ENCODE assay signal across 15 cellular contexts in the genomic region with DNA sequence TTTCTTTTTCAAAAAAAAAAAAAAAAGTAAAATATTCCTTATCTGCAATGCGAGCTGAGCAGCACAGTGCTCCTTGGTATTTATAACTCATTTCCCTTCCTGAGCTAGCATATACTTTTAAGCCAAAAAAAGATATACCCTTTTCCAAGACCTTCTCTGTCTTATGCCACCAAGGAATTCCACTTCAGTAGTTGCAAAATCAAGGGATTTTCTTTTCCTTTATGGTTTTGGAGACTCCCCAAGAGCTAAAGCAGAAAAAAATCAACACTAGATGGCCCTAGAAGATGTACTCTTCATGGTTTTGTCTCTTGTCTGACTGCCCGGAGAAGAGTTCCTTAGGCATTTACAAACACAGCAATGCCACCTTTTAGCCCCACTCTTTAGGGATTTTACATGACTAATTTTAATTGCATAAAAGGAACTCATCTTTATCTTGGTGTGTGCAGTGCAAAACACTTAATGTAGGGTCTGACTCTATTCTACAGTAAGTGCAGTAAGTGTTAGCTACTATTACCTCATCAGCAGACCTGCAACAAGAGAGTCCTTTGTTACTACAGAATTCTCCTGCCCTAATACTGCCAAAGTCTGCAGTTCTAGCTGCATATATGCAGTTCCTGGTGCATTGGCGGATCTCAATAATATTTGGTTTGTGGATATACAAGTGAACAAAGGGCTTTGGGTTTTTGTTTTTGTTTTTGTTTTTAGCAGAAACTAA.
DNase-seq lines count a peak whose midpoint lies in the region; ATAC-seq and TF ChIP-seq lines count a peak whose summit lies in the region.
"Had no signal": no experiment of that assay in that cellular context is flagged by ENCODE, and none has a peak within 500 bp of the region (broad histone marks: within the 10 kb centered on the region; RNA-seq: fewer than 3 reads in every experiment).

No MANE protein-coding gene starts in this region.

- H3K4me1 ChIP-seq in right lobe of liver: no peaks in the 10 kb centered on the region

- H3K9me3 ChIP-seq in MG63 (no peaks in the 10 kb centered on the region), right lobe of liver (no peaks in the 10 kb centered on the region)
- H3K9me3 ChIP-seq: esophagus squamous epithelium, thoracic aorta had no signal

- POLR2A ChIA-PET in BJ (lab: Charles Lee): interaction anchor here (0.5 kb wide), 1 partner anchor 23 kb away, joined by 8 read pairs; no protein-coding TSS in a partner anchor

- CTCF ChIA-PET in BJ (lab: Yijun Ruan, JAX): interaction anchor here (0.8 to 2.4 kb wide), 10 partner anchors 31 to 515 kb away, joined by 3 to 26 read pairs (median 4); partner anchors contain the start of gene GFRA1

- H3K27ac ChIP-seq in right lobe of liver: no peak overlapping the region
- H3K27ac ChIP-seq: esophagus squamous epithelium, thoracic aorta had no signal

- no peaks in the 10 kb centered on the region for H3K36me3 ChIP-seq in BJ (ENCODE audit: control insufficient read depth, insufficient read depth, low read length)
- no peaks in the 10 kb centered on the region for H3K36me3 ChIP-seq in MG63
- H3K36me3 ChIP-seq in right lobe of liver: no peaks in the 10 kb centered on the region
- H3K36me3 ChIP-seq: esophagus squamous epithelium, thoracic aorta had no signal

- TF ChIP-seq CTCF in BJ (IDR thresholded peaks at IDR 0.05; ENCODE audit: insufficient read depth, low read depth, low read length) (peak; percentile 49), epithelial cell of proximal tubule (conservative IDR thresholded peaks at IDR 0.05; ENCODE audit: low read depth, low read length) (peak; percentile 58), right lobe of liver (IDR thresholded peaks at IDR 0.05) (peak in 3 of 4 donors; percentile 14 to 42 (median 28))

- no peak overlapping the region for H3K4me3 ChIP-seq in BJ (ENCODE audit: low read depth, low read length)
- no peak overlapping the region for H3K4me3 ChIP-seq in MG63
- no peak overlapping the region for H3K4me3 ChIP-seq in epithelial cell of proximal tubule (ENCODE audit: low read depth, low read length)
- no peak overlapping the region for H3K4me3 ChIP-seq in right lobe of liver
- H3K4me3 ChIP-seq: esophagus squamous epithelium, thoracic aorta had no signal

- ATAC-seq in right lobe of liver: peak; percentile 34 to 53 (median 47)
- ATAC-seq in GM19397 (IDR thresholded peaks at IDR 0.05; ENCODE audit: unreplicated experiment): no peak
- no peak for ATAC-seq in HG03108 (IDR thresholded peaks at IDR 0.05; ENCODE audit: unreplicated experiment)

- H3K27me3 ChIP-seq in BJ (ENCODE audit: control insufficient read depth, insufficient read depth, low read length) (no peaks in the 10 kb centered on the region), MG63 (no peaks in the 10 kb centered on the region), right lobe of liver (no peaks in the 10 kb centered on the region)
- H3K27me3 ChIP-seq: esophagus squamous epithelium had no signal

- DNase-seq in BJ (ENCODE audit: low read depth) (no peak), MG63 (peak; percentile 7), epithelial cell of proximal tubule (ENCODE audit: low read depth) (no peak), right lobe of liver (no peak), germinal center (ENCODE audit: low spot score) (no peak), NCI-H2081 treated with DMSO at 0.1 percent for 48 hours (lab: John Stamatoyannopoulos, UW) (no peak)
- DNase-seq: activated CD4-positive, alpha-beta T cell treated with anti-CD3 and anti-CD28 coated beads, Interleukin-2, amount 50 U/mL, for 4 hours; activated naive CD8-positive, alpha-beta T cell treated with anti-CD3 and anti-CD28 coated beads, Interleukin-2, amount 10 ng/mL, durations not matched to agents 7 days and 5 days; esophagus squamous epithelium; H7; naive B cell; NCI-H1694 had no signal

- TF ChIP-seq POLR2A in right lobe of liver (IDR thresholded peaks at IDR 0.05): no peak

- 53% methylated on average over 3 of the region's 3 CpGs for WGBS in right lobe of liver (ENCODE audit: insufficient coverage, low coverage, low lambda C conversion rate, missing lambda C conversion rate)

- intact Hi-C loops in right lobe of liver (cut with DNase I): no loop called here

Comparison
In these comparisons a context has a peak if more than half of its experiments do, and no peak if none do; other contexts are left out.
1. ATAC-seq: peak in right lobe of liver (4 of 4); none in GM19397 (single experiment) and HG03108 (single experiment).
2. Peak in every context shown above with its lines, with median percentiles within 50 percentile points of each other: CTCF ChIP-seq.